Comparison of ENCODE assay signal across 8 cellular contexts in genomic region chr11:104609297-104609696, GRCh38.
A peak's percentile ranks its signal among the peaks of the same experiment; 100 is the strongest.
DNase-seq lines count a peak whose midpoint lies in the region; ATAC-seq and TF ChIP-seq lines count a peak whose summit lies in the region.

No MANE protein-coding gene starts in this region.

- H3K79me1 ChIP-seq in mesenchymal stem cell (replicated peaks; ENCODE audit: low read length, poor library complexity, severe bottlenecking): no peaks in the 10 kb centered on the region

- no peak overlapping the region for H2AK5ac ChIP-seq in mesenchymal stem cell (ENCODE audit: low read length, severe bottlenecking)

- H2BK120ac ChIP-seq in mesenchymal stem cell (ENCODE audit: low read depth, low read length): no peak overlapping the region

- no peaks in the 10 kb centered on the region for H3K9me3 ChIP-seq in mesenchymal stem cell (ENCODE audit: control insufficient read depth, low read length)

- no peak overlapping the region for H3K4me2 ChIP-seq in mesenchymal stem cell (ENCODE audit: low read length, poor library complexity, severe bottlenecking)

- CTCF ChIA-PET in activated CD4-positive, alpha-beta T cell treated with anti-CD3 and anti-CD28 coated beads for 36 hours (lab: Charles Lee): interaction anchor here (0.6 to 1.2 kb wide), 3 partner anchors 14 to 168 kb away, joined by 3 read pairs; no protein-coding TSS in a partner anchor

- no peak overlapping the region for H2BK5ac ChIP-seq in mesenchymal stem cell (ENCODE audit: low read depth, low read length, poor library complexity, severe bottlenecking)

- H2AFZ ChIP-seq in mesenchymal stem cell (ENCODE audit: low read depth, low read length): no peak overlapping the region

- H3K9me3 Mint-ChIP-seq in activated CD4-positive, alpha-beta T cell treated with anti-CD3 and anti-CD28 coated beads for 36 hours (ENCODE audit: low read depth): no peaks in the 10 kb centered on the region
- H3K9me3 Mint-ChIP-seq in stimulated activated naive CD8-positive, alpha-beta T cell treated with anti-CD3 and anti-CD28 coated beads, Interleukin-15, amount 100 ng/mL, for 72 hours: no peaks in the 10 kb centered on the region

- no peak for TF ChIP-seq POLR2A in NB4 (IDR thresholded peaks at IDR 0.05; ENCODE audit: extremely low read depth, insufficient read length)

- no peak overlapping the region for H4K91ac ChIP-seq in mesenchymal stem cell (ENCODE audit: low read length)

- no peaks in the 10 kb centered on the region for H3K36me3 Mint-ChIP-seq in activated CD4-positive, alpha-beta T cell treated with anti-CD3 and anti-CD28 coated beads for 36 hours (ENCODE audit: low read depth)

- peaks cover 19% of the 10 kb centered on the region for H3K4me1 Mint-ChIP-seq in activated CD4-positive, alpha-beta T cell treated with anti-CD3 and anti-CD28 coated beads for 36 hours
- H3K4me1 Mint-ChIP-seq in stimulated activated naive CD8-positive, alpha-beta T cell treated with anti-CD3 and anti-CD28 coated beads, Interleukin-15, amount 100 ng/mL, for 72 hours: peaks cover 17% of the 10 kb centered on the region

- H3K27ac Mint-ChIP-seq in activated CD4-positive, alpha-beta T cell treated with anti-CD3 and anti-CD28 coated beads for 36 hours: peak overlapping the region; percentile 32
- no peak overlapping the region for H3K27ac Mint-ChIP-seq in stimulated activated naive CD8-positive, alpha-beta T cell treated with anti-CD3 and anti-CD28 coated beads, Interleukin-15, amount 100 ng/mL, for 72 hours

- 100% methylated on average over 1 of the region's 1 CpG for WGBS in mesenchymal stem cell

- H3K4ac ChIP-seq in mesenchymal stem cell (ENCODE audit: low read depth in 1 of 2, low read length in 2 of 2): no peak overlapping the region

- H3K27me3 Mint-ChIP-seq in activated CD4-positive, alpha-beta T cell treated with anti-CD3 and anti-CD28 coated beads for 36 hours: no peaks in the 10 kb centered on the region
- H3K27me3 Mint-ChIP-seq in stimulated activated naive CD8-positive, alpha-beta T cell treated with anti-CD3 and anti-CD28 coated beads, Interleukin-15, amount 100 ng/mL, for 72 hours: no peaks in the 10 kb centered on the region

- H2BK12ac ChIP-seq in mesenchymal stem cell (ENCODE audit: low read length in 2 of 2): no peak overlapping the region

- H3K4me3 Mint-ChIP-seq in activated CD4-positive, alpha-beta T cell treated with anti-CD3 and anti-CD28 coated beads for 36 hours: no peak overlapping the region
- H3K4me3 Mint-ChIP-seq in stimulated activated naive CD8-positive, alpha-beta T cell treated with anti-CD3 and anti-CD28 coated beads, Interleukin-15, amount 100 ng/mL, for 72 hours: no peak overlapping the region

- no peak overlapping the region for H3K23ac ChIP-seq in mesenchymal stem cell (ENCODE audit: low read length in 2 of 2)

- POLR2A ChIA-PET in activated CD4-positive, alpha-beta T cell treated with anti-CD3 and anti-CD28 coated beads for 36 hours (lab: Charles Lee): no interaction called here

- DNase-seq in Right ventricle myocardium inferior (ENCODE audit: missing footprints): no peak
- DNase-seq in cardiac septum (ENCODE audit: low spot score): no peak
- peak; percentile 73 for DNase-seq in NB4 (ENCODE audit: low read depth)
- DNase-seq in activated CD4-positive, alpha-beta T cell treated with anti-CD3 and anti-CD28 coated beads for 36 hours: peak; percentile 41
- DNase-seq in effector CD4-positive, alpha-beta T cell: peak; percentile 12
- DNase-seq in mesenchymal stem cell: peak; percentile 70
- DNase-seq in stimulated activated naive CD8-positive, alpha-beta T cell treated with anti-CD3 and anti-CD28 coated beads, Interleukin-15, amount 100 ng/mL, for 72 hours: peak; percentile 12 to 16

- no peaks in the 10 kb centered on the region for H3K27me3 ChIP-seq in mesenchymal stem cell (ENCODE audit: control insufficient read depth in 1 of 2, insufficient read depth in 1 of 2, low read length in 2 of 2)

- no peak overlapping the region for H2BK15ac ChIP-seq in mesenchymal stem cell (ENCODE audit: low read depth, poor library complexity, severe bottlenecking)

- H3K14ac ChIP-seq in mesenchymal stem cell (ENCODE audit: low read length in 2 of 2): no peak overlapping the region

- peak overlapping the region; percentile 6 for H3K9ac ChIP-seq in mesenchymal stem cell (ENCODE audit: low read length)

- intact Hi-C loops in Right ventricle myocardium inferior (cut with DNase I) (no loop called here), cardiac septum (cut with DNase I) (no loop called here)
- intact Hi-C loops in activated CD4-positive, alpha-beta T cell treated with anti-CD3 and anti-CD28 coated beads for 36 hours (cut with DNase I, micrococcal nuclease): loop anchor here (1.0 to 5.0 kb wide), 4 partner anchors 96 to 1253 kb away; no protein-coding TSS in a partner anchor

- H3K4me1 ChIP-seq in mesenchymal stem cell (ENCODE audit: control insufficient read depth, insufficient read depth, low read depth, low read length): no peaks in the 10 kb centered on the region

- no peak overlapping the region for H3K18ac ChIP-seq in mesenchymal stem cell (ENCODE audit: low read depth in 1 of 2, low read length in 2 of 2)

- H3K4me3 ChIP-seq in NB4 (ENCODE audit: low read depth, low read length) (no peak overlapping the region), mesenchymal stem cell (ENCODE audit: insufficient read depth in 1 of 2, low read depth in 1 of 2, low read length in 2 of 2) (no peak overlapping the region)

- no peaks in the 10 kb centered on the region for H3K36me3 ChIP-seq in mesenchymal stem cell (ENCODE audit: control insufficient read depth in 1 of 2, insufficient read depth in 2 of 2, low read depth in 1 of 2, low read length in 2 of 2)

- ATAC-seq in Right ventricle myocardium inferior (peak; percentile 77), HG02623 (IDR thresholded peaks at IDR 0.05; ENCODE audit: unreplicated experiment) (peak; percentile 98)
- ATAC-seq in activated CD4-positive, alpha-beta T cell treated with anti-CD3 and anti-CD28 coated beads for 36 hours: peak; percentile 96
- peak; percentile 92 for ATAC-seq in stimulated activated naive CD8-positive, alpha-beta T cell treated with anti-CD3 and anti-CD28 coated beads, Interleukin-15, amount 100 ng/mL, for 72 hours

- no peak overlapping the region for H4K8ac ChIP-seq in mesenchymal stem cell (ENCODE audit: low read length)

- TF ChIP-seq CTCF in NB4 (IDR thresholded peaks at IDR 0.05; ENCODE audit: low read depth, low read length): peak; percentile 86

- no peak overlapping the region for H3K27ac ChIP-seq in mesenchymal stem cell (ENCODE audit: low read length, poor library complexity, severe bottlenecking)

Comparison
In these comparisons a context has a peak if more than half of its experiments do, and no peak if none do; other contexts are left out.
1. DNase-seq: peak in NB4 (single experiment), activated CD4-positive, alpha-beta T cell treated with anti-CD3 and anti-CD28 coated beads for 36 hours (single experiment), effector CD4-positive, alpha-beta T cell (single experiment), mesenchymal stem cell (single experiment) and stimulated activated naive CD8-positive, alpha-beta T cell treated with anti-CD3 and anti-CD28 coated beads, Interleukin-15, amount 100 ng/mL, for 72 hours (2 of 2); none in Right ventricle myocardium inferior (single experiment) and cardiac septum (single experiment).
2. intact Hi-C loops: an anchor here in activated CD4-positive, alpha-beta T cell treated with anti-CD3 and anti-CD28 coated beads for 36 hours (1.0 to 5.0 kb wide); none called in Right ventricle myocardium inferior and cardiac septum.
3. Peak in every context shown above with its lines, with median percentiles within 50 percentile points of each other: ATAC-seq.